ENCODE assay signal across 1 cellular context in the genomic region with DNA sequence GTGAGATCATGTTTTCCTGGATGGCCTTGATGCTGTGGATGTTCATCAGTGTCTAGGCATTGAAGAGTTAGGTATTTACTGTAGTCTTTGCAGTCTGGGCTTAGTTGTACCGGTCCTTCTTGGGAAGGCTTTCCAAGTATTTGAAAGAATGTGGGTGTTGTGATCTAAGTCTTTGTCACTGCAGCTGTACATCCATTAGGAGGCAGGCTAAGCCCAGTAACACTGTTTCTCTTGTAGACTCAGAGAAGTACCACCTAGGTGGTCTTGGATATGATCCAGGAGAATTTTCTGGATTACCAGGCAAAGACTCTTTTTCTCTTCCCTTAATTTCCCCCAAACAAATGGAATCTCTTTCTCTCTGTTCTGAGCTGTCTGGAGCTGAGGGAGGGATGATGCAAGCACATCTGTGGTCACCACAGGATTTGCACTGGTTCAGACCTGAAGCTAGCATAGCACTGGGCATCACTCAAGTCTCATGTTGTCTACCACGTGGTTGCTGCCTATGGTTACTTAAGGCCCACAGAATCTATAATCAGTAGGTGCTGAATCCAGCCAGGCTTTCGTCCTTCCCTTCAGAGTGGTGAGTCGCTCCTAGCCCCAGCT.
TF ChIP-seq lines count a peak whose summit lies in the region.

No MANE protein-coding gene starts in this region.

TF ChIP-seq in HCT116, 20 proteins besides CTCF, POLR2A, EP300 and RAD21 (continued from another document):
- TF ChIP-seq, protein P1, sequence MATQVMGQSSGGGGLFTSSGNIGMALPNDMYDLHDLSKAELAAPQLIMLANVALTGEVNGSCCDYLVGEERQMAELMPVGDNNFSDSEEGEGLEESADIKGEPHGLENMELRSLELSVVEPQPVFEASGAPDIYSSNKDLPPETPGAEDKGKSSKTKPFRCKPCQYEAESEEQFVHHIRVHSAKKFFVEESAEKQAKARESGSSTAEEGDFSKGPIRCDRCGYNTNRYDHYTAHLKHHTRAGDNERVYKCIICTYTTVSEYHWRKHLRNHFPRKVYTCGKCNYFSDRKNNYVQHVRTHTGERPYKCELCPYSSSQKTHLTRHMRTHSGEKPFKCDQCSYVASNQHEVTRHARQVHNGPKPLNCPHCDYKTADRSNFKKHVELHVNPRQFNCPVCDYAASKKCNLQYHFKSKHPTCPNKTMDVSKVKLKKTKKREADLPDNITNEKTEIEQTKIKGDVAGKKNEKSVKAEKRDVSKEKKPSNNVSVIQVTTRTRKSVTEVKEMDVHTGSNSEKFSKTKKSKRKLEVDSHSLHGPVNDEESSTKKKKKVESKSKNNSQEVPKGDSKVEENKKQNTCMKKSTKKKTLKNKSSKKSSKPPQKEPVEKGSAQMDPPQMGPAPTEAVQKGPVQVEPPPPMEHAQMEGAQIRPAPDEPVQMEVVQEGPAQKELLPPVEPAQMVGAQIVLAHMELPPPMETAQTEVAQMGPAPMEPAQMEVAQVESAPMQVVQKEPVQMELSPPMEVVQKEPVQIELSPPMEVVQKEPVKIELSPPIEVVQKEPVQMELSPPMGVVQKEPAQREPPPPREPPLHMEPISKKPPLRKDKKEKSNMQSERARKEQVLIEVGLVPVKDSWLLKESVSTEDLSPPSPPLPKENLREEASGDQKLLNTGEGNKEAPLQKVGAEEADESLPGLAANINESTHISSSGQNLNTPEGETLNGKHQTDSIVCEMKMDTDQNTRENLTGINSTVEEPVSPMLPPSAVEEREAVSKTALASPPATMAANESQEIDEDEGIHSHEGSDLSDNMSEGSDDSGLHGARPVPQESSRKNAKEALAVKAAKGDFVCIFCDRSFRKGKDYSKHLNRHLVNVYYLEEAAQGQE (IDR thresholded peaks at IDR 0.05; ENCODE audit: low read depth), result no peak
